1 cellular context compared by ENCODE assay signal in genomic region chr12:46378530-46378929, GRCh38.
TF ChIP-seq lines count a peak whose summit lies in the region.

No MANE protein-coding gene starts in this region.

TF ChIP-seq in K562, 482 proteins besides CTCF, POLR2A, EP300 and RAD21:
- TF ChIP-seq MCM2 (IDR thresholded peaks at IDR 0.05; ENCODE audit: low read depth) (no peak), ZNF512 (tag; IDR thresholded peaks at IDR 0.05) (peak; percentile 69; the same call in 1 of the 2 replicates)
